ENCODE assay signal across 12 cellular contexts in genomic region chr2:54601339-54601738, GRCh38.
DNase-seq lines count a peak whose midpoint lies in the region; ATAC-seq and TF ChIP-seq lines count a peak whose summit lies in the region.
"Had no signal": no experiment of that assay in that cellular context is flagged by ENCODE, and none has a peak within 500 bp of the region (broad histone marks: within the 10 kb centered on the region; RNA-seq: fewer than 3 reads in every experiment).

No MANE protein-coding gene starts in this region.

- H3K9me3 ChIP-seq in BLaER1: peaks cover 2% of the 10 kb centered on the region; the same call in 1 of the 2 replicates
- H3K9me3 ChIP-seq in mammary epithelial cell (replicated peaks; ENCODE audit: insufficient read depth, low read length): no peaks in the 10 kb centered on the region
- H3K9me3 ChIP-seq in Peyer's patch: no peaks in the 10 kb centered on the region

- H3K27ac ChIP-seq in BLaER1 (peak overlapping the region; percentile 44), mammary epithelial cell (ENCODE audit: insufficient read depth, low read depth, low read length) (peak overlapping the region; percentile 10), Peyer's patch (peak overlapping the region in 2 of 4 donors; percentile 13 to 51)

- H3K4me2 ChIP-seq in BLaER1 (peak overlapping the region; percentile 87), mammary epithelial cell (ENCODE audit: insufficient read depth, low read depth, low read length) (no peak overlapping the region)

- WGBS in mammary epithelial cell (ENCODE audit: low coverage, missing lambda C conversion rate): 50% methylated on average over 2 of the region's 2 CpGs

- peaks cover 77% of the 10 kb centered on the region for H3K4me1 Mint-ChIP-seq in nephron progenitor cell

- ATAC-seq in HG03342 (IDR thresholded peaks at IDR 0.05; ENCODE audit: unreplicated experiment): peak; percentile 40
- no peak for ATAC-seq in GM18858 (IDR thresholded peaks at IDR 0.05; ENCODE audit: unreplicated experiment)
- ATAC-seq: activated T-cell treated with anti-CD3 and anti-CD28 coated beads, Interleukin-2, amount 50 U/mL, for 4 hours had no signal

- no peak for TF ChIP-seq POLR2A in Peyer's patch (IDR thresholded peaks at IDR 0.05)

- CTCF ChIA-PET in mammary epithelial cell (lab: Charles Lee; ENCODE audit: low non-redundant PET): no interaction called here

- peaks cover 93% of the 10 kb centered on the region for H3K79me2 ChIP-seq in mammary epithelial cell (ENCODE audit: insufficient read depth, low read length)

- no peak overlapping the region for H2AFZ ChIP-seq in mammary epithelial cell (ENCODE audit: low read depth, low read length)

- peaks cover 100% of the 10 kb centered on the region for H3K4me1 ChIP-seq in BLaER1
- peaks cover 31% of the 10 kb centered on the region for H3K4me1 ChIP-seq in mammary epithelial cell (ENCODE audit: insufficient read depth, low read length)
- peaks cover 10 to 81% (median 18%) of the 10 kb centered on the region in 4 donors for H3K4me1 ChIP-seq in Peyer's patch

- no peak overlapping the region for H3K4me3 Mint-ChIP-seq in nephron progenitor cell
- H3K4me3 Mint-ChIP-seq: activated T-cell treated with anti-CD3 and anti-CD28 coated beads, Interleukin-2, amount 50 U/mL, for 4 hours had no signal

- TF ChIP-seq CTCF in mammary epithelial cell (conservative IDR thresholded peaks at IDR 0.05 in 1 of 2, IDR thresholded peaks at IDR 0.05 in 1 of 2; ENCODE audit: extremely low read depth in 1 of 2, insufficient read depth in 1 of 2, low read depth in 1 of 2, low read length in 2 of 2) (no peak), nephron progenitor cell (IDR thresholded peaks at IDR 0.05) (no peak), Peyer's patch (IDR thresholded peaks at IDR 0.05) (no peak)

- no TSS peak for BruUV-seq in mammary epithelial cell (replicated peaks; lab: Mats Ljungman, UMichigan)

- DNase-seq in mammary epithelial cell (no peak), nephron progenitor cell (no peak), germinal center (ENCODE audit: low spot score) (no peak), Peyer's patch (no peak), SW 1271 (lab: John Stamatoyannopoulos, UW) (no peak)
- DNase-seq: activated T-cell treated with anti-CD3 and anti-CD28 coated beads, Interleukin-2, amount 50 U/mL, for 4 hours; effector memory CD4-positive, alpha-beta T cell; Karpas-422; NCI-H524 treated with DMSO at 0.1 percent for 48 hours had no signal

- intact Hi-C loops in mammary epithelial cell (cut with micrococcal nuclease): no loop called here

- dilution Hi-C loops in mammary epithelial cell (cut with HindIII; ENCODE audit: low sequenced_read_pairs): no loop called here

- no peaks in the 10 kb centered on the region for H3K27me3 ChIP-seq in BLaER1
- H3K27me3 ChIP-seq in mammary epithelial cell (ENCODE audit: insufficient read depth, low read length): no peaks in the 10 kb centered on the region
- H3K27me3 ChIP-seq in Peyer's patch: no peaks in the 10 kb centered on the region

- H3K27me3 Mint-ChIP-seq in nephron progenitor cell (ENCODE audit: low read depth, poor library complexity): peaks cover 3% of the 10 kb centered on the region

- in situ Hi-C loops in mammary epithelial cell (cut with MboI; ENCODE audit: low sequenced_read_pairs in 2 of 2): no loop called here

- H3K36me3 Mint-ChIP-seq in nephron progenitor cell (ENCODE audit: low read depth): peaks cover 34% of the 10 kb centered on the region

- H4K20me1 ChIP-seq in BLaER1: peaks cover 100% of the 10 kb centered on the region
- no peaks in the 10 kb centered on the region for H4K20me1 ChIP-seq in mammary epithelial cell (ENCODE audit: insufficient read depth, low read length)

- no peak overlapping the region for H3K4me3 ChIP-seq in BLaER1
- H3K4me3 ChIP-seq in mammary epithelial cell (replicated peaks in 1 of 3; ENCODE audit: insufficient read depth in 1 of 3, low read depth in 2 of 3, low read length in 3 of 3): no peak overlapping the region
- H3K4me3 ChIP-seq in Peyer's patch: no peak overlapping the region

- H3K36me3 ChIP-seq in BLaER1 (peaks cover 78% of the 10 kb centered on the region), mammary epithelial cell (ENCODE audit: insufficient read depth, low read length) (no peaks in the 10 kb centered on the region), Peyer's patch (no peaks in the 10 kb centered on the region)

- H3K9ac ChIP-seq in BLaER1 (no peak overlapping the region), mammary epithelial cell (ENCODE audit: insufficient read depth, low read length) (no peak overlapping the region)

- no peaks in the 10 kb centered on the region for H3K9me3 Mint-ChIP-seq in nephron progenitor cell
- H3K9me3 Mint-ChIP-seq: activated T-cell treated with anti-CD3 and anti-CD28 coated beads, Interleukin-2, amount 50 U/mL, for 4 hours had no signal

- peak overlapping the region; percentile 24 for H3K27ac Mint-ChIP-seq in nephron progenitor cell
